Comparison of ENCODE assay signal across 23 cellular contexts in genomic region chr7:91812388-91812787, GRCh38.
"Had no signal": no experiment of that assay in that cellular context is flagged by ENCODE, and none has a peak within 500 bp of the region (broad histone marks: within the 10 kb centered on the region; RNA-seq: fewer than 3 reads in every experiment).

No MANE protein-coding gene starts in this region.

- H3K4me3 ChIP-seq: adrenal gland, ascending aorta, colonic mucosa, dorsolateral prefrontal cortex, esophagus muscularis mucosa, gastrocnemius medialis, mucosa of descending colon, neural progenitor cell, smooth muscle cell, uterus had no signal

- ATAC-seq: effector memory CD8-positive, alpha-beta T cell; gastrocnemius medialis; mucosa of descending colon; naive thymus-derived CD8-positive, alpha-beta T cell; sciatic nerve; stimulated activated naive B cell treated with anti-CD40 and anti-IgM and Interleukin-4, amounts not matched to agents 10 μg/mL and 1 μg/mL and 100 μg/mL, for 72 hours had no signal

- H3K27ac ChIP-seq: adrenal gland, ascending aorta, brain microvascular endothelial cell, colonic mucosa, dorsolateral prefrontal cortex, esophagus muscularis mucosa, gastrocnemius medialis, neural progenitor cell, uterus had no signal

- H3K36me3 ChIP-seq: adrenal gland, ascending aorta, brain microvascular endothelial cell, colonic mucosa, esophagus muscularis mucosa, gastrocnemius medialis, neural progenitor cell, uterus had no signal

- H3K4me1 ChIP-seq: adrenal gland, ascending aorta, colonic mucosa, esophagus muscularis mucosa, gastrocnemius medialis, neural progenitor cell, uterus had no signal

- DNase-seq: activated CD4-positive, alpha-beta T cell treated with anti-CD3 and anti-CD28 coated beads for 1 hour; activated CD8-positive, alpha-beta memory T cell treated with anti-CD3 and anti-CD28 coated beads for 24 hours; activated CD8-positive, alpha-beta memory T cell treated with anti-CD3 and anti-CD28 coated beads, Interleukin-2, amount 50 U/mL, for 4 hours; activated naive CD4-positive, alpha-beta T cell; activated T-cell treated with anti-CD3 and anti-CD28 coated beads, Interleukin-2, amount 50 U/mL, for 24 hours; adrenal gland; brain microvascular endothelial cell; colonic mucosa; dorsolateral prefrontal cortex; effector memory CD8-positive, alpha-beta T cell; gastrocnemius medialis; hypothalamus; mucosa of descending colon; naive thymus-derived CD8-positive, alpha-beta T cell; stimulated activated CD4-positive, alpha-beta T cell treated with anti-CD3 and anti-CD28 coated beads, Interleukin-15, amount 100 ng/mL, for 24 hours; stimulated activated naive B cell treated with anti-CD40 and anti-IgM and Interleukin-4, amounts not matched to agents 10 μg/mL and 1 μg/mL and 100 μg/mL, for 72 hours; trophoblast cell; uterus had no signal

- H3K9me3 ChIP-seq: adrenal gland, colonic mucosa, esophagus muscularis mucosa, gastrocnemius medialis, mucosa of descending colon, uterus had no signal

- H3K27me3 ChIP-seq: adrenal gland, ascending aorta, brain microvascular endothelial cell, colonic mucosa, dorsolateral prefrontal cortex, esophagus muscularis mucosa, gastrocnemius medialis, uterus had no signal
